Comparison of ENCODE assay signal across 19 cellular contexts in genomic region chr5:149798466-149798865, GRCh38.
DNase-seq lines count a peak whose midpoint lies in the region; ATAC-seq and TF ChIP-seq lines count a peak whose summit lies in the region.
"Had no signal": no experiment of that assay in that cellular context is flagged by ENCODE, and none has a peak within 500 bp of the region (broad histone marks: within the 10 kb centered on the region; RNA-seq: fewer than 3 reads in every experiment).

No MANE protein-coding gene starts in this region.

- TF ChIP-seq EP300 in SK-N-SH (IDR thresholded peaks at IDR 0.05; ENCODE audit: borderline replicate concordance in 1 of 2, low read depth in 1 of 2, low read length in 1 of 2) = no peak

- H2BK120ac ChIP-seq in mesenchymal stem cell (ENCODE audit: low read depth, low read length) (no peak overlapping the region), neuronal stem cell (ENCODE audit: low read depth, low read length) (no peak overlapping the region)

- H2BK5ac ChIP-seq in mesenchymal stem cell (ENCODE audit: low read depth, low read length, poor library complexity, severe bottlenecking) (no peak overlapping the region), neuronal stem cell (ENCODE audit: low read length) (no peak overlapping the region)

- H3K14ac ChIP-seq in mesenchymal stem cell (ENCODE audit: low read length in 2 of 2) (no peak overlapping the region), neuronal stem cell (ENCODE audit: low read length) (no peak overlapping the region)

- 87% methylated on average over 2 of the region's 4 CpGs for WGBS in SK-N-SH (ENCODE audit: low lambda C conversion rate)
- 86 to 92% (median 90%) methylated on average over 4 of the region's 4 CpGs for WGBS in adrenal gland, 4 donors
- WGBS in mesenchymal stem cell = 93% methylated on average over 4 of the region's 4 CpGs
- no CpG with 5 or more reads among the region's 4 CpGs for WGBS in neuronal stem cell (ENCODE audit: extremely low coverage in 2 of 2, insufficient read length in 2 of 2, insufficient replicate concordance in 1 of 2), 2 donors

- H3K79me1 ChIP-seq in mesenchymal stem cell (replicated peaks; ENCODE audit: low read length, poor library complexity, severe bottlenecking) (peaks cover 17% of the 10 kb centered on the region), neuronal stem cell (ENCODE audit: low read depth, low read length) (no peaks in the 10 kb centered on the region)

- POLR2A ChIA-PET in SK-N-SH (lab: Yijun Ruan, JAX) = no interaction called here

- H3K9me2 ChIP-seq in SK-N-SH = no peaks in the 10 kb centered on the region

- no peak for ATAC-seq in SK-N-SH treated with all-trans-retinoic acid at 6 μM for 48 hours
- ATAC-seq: activated CD4-positive, CD25-positive, alpha-beta regulatory T cell treated with anti-CD3 and anti-CD28 coated beads, Interleukin-2, amount 50 U/mL, for 24 hours had no signal

- CTCF ChIA-PET in SK-N-SH (lab: Yijun Ruan, JAX) = interaction anchor here (0.9 to 1.9 kb wide), 6 partner anchors 9 to 193 kb away, joined by 3 to 7 read pairs (median 4); no protein-coding TSS in a partner anchor

- H3K36me3 ChIP-seq in SK-N-SH (replicated peaks in 1 of 2; ENCODE audit: control insufficient read depth in 1 of 2, insufficient read depth in 2 of 2, low read length in 1 of 2) (no peaks in the 10 kb centered on the region), adrenal gland (replicated peaks in 1 of 2) (no peaks in the 10 kb centered on the region), mesenchymal stem cell (ENCODE audit: control insufficient read depth in 1 of 2, insufficient read depth in 2 of 2, low read depth in 1 of 2, low read length in 2 of 2) (no peaks in the 10 kb centered on the region), stomach smooth muscle (ENCODE audit: control insufficient read depth in 2 of 2, insufficient read depth in 2 of 2, low read length in 2 of 2) (no peaks in the 10 kb centered on the region), neuronal stem cell (replicated peaks in 1 of 2; ENCODE audit: control insufficient read depth in 2 of 2, insufficient read depth in 2 of 2, low read length in 2 of 2) (no peaks in the 10 kb centered on the region)
- H3K36me3 ChIP-seq: cardiac muscle cell, pancreas had no signal

- no peak overlapping the region for H4K91ac ChIP-seq in mesenchymal stem cell (ENCODE audit: low read length)
- H4K91ac ChIP-seq in neuronal stem cell (ENCODE audit: low read depth, low read length, poor library complexity) = no peak overlapping the region

- no peaks in the 10 kb centered on the region for H3K79me2 ChIP-seq in SK-N-SH (ENCODE audit: insufficient read depth)

- H3K4me1 ChIP-seq in SK-N-SH (ENCODE audit: control insufficient read depth in 1 of 2, insufficient read depth in 2 of 2, low read depth in 1 of 2, low read length in 1 of 2) = peaks cover 7 to 31% of the 10 kb centered on the region in 2 experiments
- peaks cover 14 to 20% of the 10 kb centered on the region in 2 donors for H3K4me1 ChIP-seq in adrenal gland (replicated peaks in 1 of 2)
- peaks cover 26% of the 10 kb centered on the region for H3K4me1 ChIP-seq in mesenchymal stem cell (ENCODE audit: control insufficient read depth, insufficient read depth, low read depth, low read length)
- peaks cover 85% of the 10 kb centered on the region for H3K4me1 ChIP-seq in stomach smooth muscle (ENCODE audit: control insufficient read depth, insufficient read depth, low read length)
- H3K4me1 ChIP-seq in neuronal stem cell (ENCODE audit: control insufficient read depth in 2 of 2, insufficient read depth in 1 of 2, low read depth in 1 of 2, low read length in 2 of 2) = peaks cover 0 to 18% of the 10 kb centered on the region in 2 donors
- H3K4me1 ChIP-seq: pancreas had no signal

- H2BK15ac ChIP-seq in mesenchymal stem cell (ENCODE audit: low read depth, poor library complexity, severe bottlenecking) (no peak overlapping the region), neuronal stem cell (ENCODE audit: low read length) (no peak overlapping the region)

- no peak for DNase-seq in SK-N-SH
- DNase-seq in adrenal gland = no peak
- no peak for DNase-seq in mesenchymal stem cell
- DNase-seq in neuronal stem cell (ENCODE audit: low spot score) = no peak
- no peak for DNase-seq in activated T-cell treated with anti-CD3 and anti-CD28 coated beads, Interleukin-2, amount 50 U/mL, for 48 hours
- DNase-seq in GM20000 (ENCODE audit: low spot score) = no peak
- DNase-seq: activated CD8-positive, alpha-beta memory T cell treated with anti-CD3 and anti-CD28 coated beads for 24 hours; activated naive CD4-positive, alpha-beta T cell treated with Interleukin-2 at 50 U/mL for 16 hours; activated T-cell treated with anti-CD3 and anti-CD28 coated beads, Interleukin-2, amount 50 U/mL, for 24 hours; mesendoderm; NCI-H1694 treated with DMSO at 0.1 percent for 48 hours; pancreas had no signal

- intact Hi-C loops in adrenal gland (cut with DNase I) = no loop called here

- H3K27me3 ChIP-seq in SK-N-SH (ENCODE audit: insufficient read depth) (no peaks in the 10 kb centered on the region), adrenal gland (no peaks in the 10 kb centered on the region), mesenchymal stem cell (ENCODE audit: control insufficient read depth in 1 of 2, insufficient read depth in 1 of 2, low read length in 2 of 2) (no peaks in the 10 kb centered on the region), stomach smooth muscle (ENCODE audit: control insufficient read depth in 1 of 2, insufficient read depth in 2 of 2, low read length in 2 of 2) (no peaks in the 10 kb centered on the region), neuronal stem cell (ENCODE audit: control insufficient read depth in 3 of 3, insufficient read depth in 3 of 3, low read depth in 1 of 3, low read length in 3 of 3) (peaks cover 0 to 15% (median 0%) of the 10 kb centered on the region in 3 experiments)
- H3K27me3 ChIP-seq: cardiac muscle cell, dorsolateral prefrontal cortex, pancreas, testis had no signal

- no peak overlapping the region for H3K23ac ChIP-seq in mesenchymal stem cell (ENCODE audit: low read length in 2 of 2)
- no peak overlapping the region for H3K23ac ChIP-seq in neuronal stem cell (ENCODE audit: low read depth, low read length, poor library complexity)

- H2AK5ac ChIP-seq in mesenchymal stem cell (ENCODE audit: low read length, severe bottlenecking) = peak overlapping the region; percentile 31
- no peak overlapping the region for H2AK5ac ChIP-seq in neuronal stem cell (ENCODE audit: low read depth, low read length)

- no peak overlapping the region for H3K9ac ChIP-seq in SK-N-SH
- H3K9ac ChIP-seq in mesenchymal stem cell (ENCODE audit: low read length) = no peak overlapping the region
- peak overlapping the region in 1 of 2 donors; percentile 5 for H3K9ac ChIP-seq in stomach smooth muscle (ENCODE audit: low read length in 2 of 2)
- no peak overlapping the region for H3K9ac ChIP-seq in neuronal stem cell (ENCODE audit: low read depth, low read length, poor library complexity)
- H3K9ac ChIP-seq: KMS-11 had no signal

- no peaks in the 10 kb centered on the region for H3K9me3 ChIP-seq in SK-N-SH
- no peaks in the 10 kb centered on the region for H3K9me3 ChIP-seq in adrenal gland (replicated peaks in 1 of 3)
- no peaks in the 10 kb centered on the region for H3K9me3 ChIP-seq in mesenchymal stem cell (ENCODE audit: control insufficient read depth, low read length)
- H3K9me3 ChIP-seq in stomach smooth muscle (ENCODE audit: control insufficient read depth in 2 of 2, low read length in 2 of 2) = no peaks in the 10 kb centered on the region
- no peaks in the 10 kb centered on the region for H3K9me3 ChIP-seq in neuronal stem cell (replicated peaks in 1 of 2; ENCODE audit: control insufficient read depth in 2 of 2, insufficient read depth in 1 of 2, low read depth in 1 of 2, low read length in 2 of 2)
- H3K9me3 ChIP-seq: pancreas, testis had no signal

- TF ChIP-seq POLR2A in adrenal gland (IDR thresholded peaks at IDR 0.05) = no peak

- no peaks in the 10 kb centered on the region for H3F3A ChIP-seq in SK-N-SH (replicated peaks; ENCODE audit: insufficient read depth)

- no peak overlapping the region for H4K8ac ChIP-seq in mesenchymal stem cell (ENCODE audit: low read length)
- no peak overlapping the region for H4K8ac ChIP-seq in neuronal stem cell (ENCODE audit: low read depth, low read length)

- H2AFZ ChIP-seq in SK-N-SH (ENCODE audit: low read depth) (peak overlapping the region; percentile 86; the same call in 1 of the 2 replicates), mesenchymal stem cell (ENCODE audit: low read depth, low read length) (no peak overlapping the region), neuronal stem cell (ENCODE audit: low read length) (no peak overlapping the region)

- H3K4ac ChIP-seq in mesenchymal stem cell (ENCODE audit: low read depth in 1 of 2, low read length in 2 of 2) (no peak overlapping the region), neuronal stem cell (ENCODE audit: low read length) (no peak overlapping the region)

- TF ChIP-seq CTCF in SK-N-SH (IDR thresholded peaks at IDR 0.05) (no peak), adrenal gland (IDR thresholded peaks at IDR 0.05) (no peak), GM20000 (IDR thresholded peaks at IDR 0.05; ENCODE audit: extremely low read depth, missing control alignments) (no peak)

- H3K4me2 ChIP-seq in SK-N-SH (peak overlapping the region; percentile 35; the same call in 1 of the 2 replicates), mesenchymal stem cell (ENCODE audit: low read length, poor library complexity, severe bottlenecking) (no peak overlapping the region), neuronal stem cell (ENCODE audit: insufficient read depth, low read length, poor library complexity, severe bottlenecking) (no peak overlapping the region)
- H3K4me2 ChIP-seq: KMS-11 had no signal

- TF ChIP-seq RAD21 in SK-N-SH (IDR thresholded peaks at IDR 0.05; ENCODE audit: low read length) = no peak

- no peaks in the 10 kb centered on the region for H4K20me1 ChIP-seq in SK-N-SH (ENCODE audit: insufficient read depth)

- peak overlapping the region in 1 of 2 experiments; percentile 83 for H2BK12ac ChIP-seq in mesenchymal stem cell (ENCODE audit: low read length in 2 of 2)
- H2BK12ac ChIP-seq in neuronal stem cell (ENCODE audit: low read length) = no peak overlapping the region

- no peak overlapping the region for H3K4me3 ChIP-seq in SK-N-SH (ENCODE audit: low read depth in 2 of 2, low read length in 1 of 2)
- no peak overlapping the region for H3K4me3 ChIP-seq in adrenal gland
- H3K4me3 ChIP-seq in mesenchymal stem cell (ENCODE audit: insufficient read depth in 1 of 2, low read depth in 1 of 2, low read length in 2 of 2) = no peak overlapping the region
- no peak overlapping the region for H3K4me3 ChIP-seq in stomach smooth muscle (ENCODE audit: low read length in 2 of 2)
- no peak overlapping the region for H3K4me3 ChIP-seq in neuronal stem cell (ENCODE audit: low read length in 2 of 2)
- H3K4me3 ChIP-seq: cardiac muscle cell, dorsolateral prefrontal cortex, pancreas, testis had no signal

- no peak overlapping the region for H3K18ac ChIP-seq in mesenchymal stem cell (ENCODE audit: low read depth in 1 of 2, low read length in 2 of 2)
- no peak overlapping the region for H3K18ac ChIP-seq in neuronal stem cell (ENCODE audit: low read length)

- H3K27ac ChIP-seq in SK-N-SH (ENCODE audit: low read depth in 2 of 2, low read length in 1 of 2) (peak overlapping the region; percentile 58 to 84; a peak in 3 of 4 replicates), adrenal gland (peak overlapping the region in 3 of 5 donors; percentile 48 to 82 (median 69)), mesenchymal stem cell (ENCODE audit: low read length, poor library complexity, severe bottlenecking) (no peak overlapping the region), stomach smooth muscle (ENCODE audit: low read length) (peak overlapping the region; percentile 82), neuronal stem cell (replicated peaks; ENCODE audit: low read length) (no peak overlapping the region)
- H3K27ac ChIP-seq: cardiac muscle cell, KMS-11, pancreas, testis had no signal

Comparison
In these comparisons a context has a peak if more than half of its experiments do, and no peak if none do; other contexts are left out.
1. H3K27ac ChIP-seq: peak in SK-N-SH (2 of 2), adrenal gland (3 of 5) and stomach smooth muscle (single experiment); none in mesenchymal stem cell (single experiment) and neuronal stem cell (single experiment).